Comparison of ENCODE assay signal across 10 cellular contexts in genomic region chr15:62444104-62445027, GRCh38. TPM values are rescaled to one million over a fixed set of nuclear protein-coding genes. Genes with fewer than 3 reads are reported as not detected.
A peak's percentile ranks its signal among the peaks of the same experiment; 100 is the strongest.
DNase-seq lines count a peak whose midpoint lies in the region; ATAC-seq and TF ChIP-seq lines count a peak whose summit lies in the region.
"Had no signal": no experiment of that assay in that cellular context is flagged by ENCODE, and none has a peak within 500 bp of the region (broad histone marks: within the 10 kb centered on the region; RNA-seq: fewer than 3 reads in every experiment).

No MANE protein-coding gene starts in this region.

- H3K9me3 ChIP-seq in skeletal muscle tissue (ENCODE audit: control insufficient read depth in 3 of 3, low read length in 3 of 3) (no peaks in the 10 kb centered on the region), testis (no peaks in the 10 kb centered on the region)
- H3K9me3 ChIP-seq: adrenal gland had no signal

- no peak for TF ChIP-seq CTCF in foreskin fibroblast (IDR thresholded peaks at IDR 0.05; ENCODE audit: low read depth, low read length)
- no peak for TF ChIP-seq CTCF in testis (IDR thresholded peaks at IDR 0.05)

- H3K4me1 ChIP-seq in skeletal muscle tissue (ENCODE audit: control insufficient read depth in 3 of 3, insufficient read depth in 3 of 3, low read length in 3 of 3) (peaks cover 26 to 62% (median 40%) of the 10 kb centered on the region in 3 donors), testis (peaks cover 9% of the 10 kb centered on the region)

- H3K27me3 ChIP-seq in skeletal muscle tissue (ENCODE audit: control insufficient read depth in 3 of 3, insufficient read depth in 3 of 3, low read length in 3 of 3) (no peaks in the 10 kb centered on the region), testis (no peaks in the 10 kb centered on the region)
- H3K27me3 ChIP-seq: adrenal gland had no signal

- TF ChIP-seq POLR2A in testis (IDR thresholded peaks at IDR 0.05) = no peak

- no peaks in the 10 kb centered on the region for H3K36me3 ChIP-seq in skeletal muscle tissue (ENCODE audit: control insufficient read depth in 3 of 3, insufficient read depth in 3 of 3, low read length in 3 of 3)
- no peaks in the 10 kb centered on the region for H3K36me3 ChIP-seq in testis (ENCODE audit: low read depth, missing control alignments)
- H3K36me3 ChIP-seq: adrenal gland had no signal

- H3K9ac ChIP-seq in skeletal muscle tissue (ENCODE audit: low read depth in 1 of 3, low read length in 3 of 3) = peak overlapping the region in 1 of 3 donors; percentile 22

- H3K4me3 ChIP-seq in foreskin fibroblast (ENCODE audit: low read depth in 1 of 2, low read length in 2 of 2) (no peak overlapping the region), skeletal muscle tissue (ENCODE audit: low read length in 3 of 3) (no peak overlapping the region), testis (no peak overlapping the region)
- H3K4me3 ChIP-seq: adrenal gland had no signal

- WGBS in testis, 2 donors = 93 to 96% methylated on average over 8 of the region's 8 CpGs

- intact Hi-C loops in testis (cut with DNase I; ENCODE audit: low total_unique reads) = no loop called here

- peak; percentile 96 for ATAC-seq in SK-N-SH treated with all-trans-retinoic acid at 6 μM for 48 hours
- no peak for ATAC-seq in GM19463 (IDR thresholded peaks at IDR 0.05; ENCODE audit: unreplicated experiment)

- H3K27ac ChIP-seq in skeletal muscle tissue (ENCODE audit: low read depth, low read length) = peak overlapping the region; percentile 50
- H3K27ac ChIP-seq in testis = no peak overlapping the region
- H3K27ac ChIP-seq: adrenal gland had no signal

- DNase-seq in H4 (ENCODE audit: low spot score) (peak; percentile 70), foreskin fibroblast (peak; percentile 96 to 97), testis (no peak)
- DNase-seq in activated CD8-positive, alpha-beta memory T cell treated with anti-CD3 and anti-CD28 coated beads for 24 hours = no peak
- DNase-seq: activated B cell treated with CpG ODN at 0.5 μM for 24 hours, adrenal gland, NCI-H446 had no signal

TF ChIP-seq in SK-N-SH treated with all-trans-retinoic acid at 6 μM for 48 hours, 23 proteins besides CTCF, POLR2A, EP300 and RAD21:
- no peak for TF ChIP-seq OSR1 (CRISPR knock-in tag; IDR thresholded peaks at IDR 0.05)
- no peak for TF ChIP-seq ZNF565 (CRISPR knock-in tag; conservative IDR thresholded peaks at IDR 0.05; ENCODE audit: low read depth)
- no peak for TF ChIP-seq TOX (CRISPR knock-in tag; IDR thresholded peaks at IDR 0.05; ENCODE audit: borderline replicate concordance)
- TF ChIP-seq ESRRG (CRISPR knock-in tag; IDR thresholded peaks at IDR 0.05) = no peak
- TF ChIP-seq BACH2 (CRISPR knock-in tag; IDR thresholded peaks at IDR 0.05; ENCODE audit: borderline replicate concordance) = no peak
- no peak for TF ChIP-seq ZNF8 (CRISPR knock-in tag; IDR thresholded peaks at IDR 0.05)
- TF ChIP-seq TCF4 (CRISPR knock-in tag; IDR thresholded peaks at IDR 0.05; ENCODE audit: borderline replicate concordance) = no peak
- TF ChIP-seq ISL1 (CRISPR knock-in tag; IDR thresholded peaks at IDR 0.05) = no peak
- TF ChIP-seq, protein P1, sequence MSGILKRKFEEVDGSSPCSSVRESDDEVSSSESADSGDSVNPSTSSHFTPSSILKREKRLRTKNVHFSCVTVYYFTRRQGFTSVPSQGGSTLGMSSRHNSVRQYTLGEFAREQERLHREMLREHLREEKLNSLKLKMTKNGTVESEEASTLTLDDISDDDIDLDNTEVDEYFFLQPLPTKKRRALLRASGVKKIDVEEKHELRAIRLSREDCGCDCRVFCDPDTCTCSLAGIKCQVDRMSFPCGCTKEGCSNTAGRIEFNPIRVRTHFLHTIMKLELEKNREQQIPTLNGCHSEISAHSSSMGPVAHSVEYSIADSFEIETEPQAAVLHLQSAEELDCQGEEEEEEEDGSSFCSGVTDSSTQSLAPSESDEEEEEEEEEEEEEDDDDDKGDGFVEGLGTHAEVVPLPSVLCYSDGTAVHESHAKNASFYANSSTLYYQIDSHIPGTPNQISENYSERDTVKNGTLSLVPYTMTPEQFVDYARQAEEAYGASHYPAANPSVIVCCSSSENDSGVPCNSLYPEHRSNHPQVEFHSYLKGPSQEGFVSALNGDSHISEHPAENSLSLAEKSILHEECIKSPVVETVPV (CRISPR knock-in tag; IDR thresholded peaks at IDR 0.05) = no peak
- no peak for TF ChIP-seq PPARA (CRISPR knock-in tag; IDR thresholded peaks at IDR 0.05; ENCODE audit: borderline replicate concordance)

RNA-seq across cellular contexts. Expression of gene TLN2, which starts 54.0 kb away (rescaled TPM):
- total RNA-seq in H4 (2014; rRNA removed; shearing (Covaris generic)) = 2.7 and 4.1 TPM in 2 replicates
- total RNA-seq in skeletal muscle tissue (89.2 TPM), testis (10 to 100 TPM; 27.8 to 30.8 TPM)
- 17.1 TPM for polyA plus RNA-seq in testis (ENCODE audit: insufficient read depth, low read depth, low replicate concordance)

Comparison
In these comparisons a context has a peak if more than half of its experiments do, and no peak if none do; other contexts are left out.
1. DNase-seq: peak in H4 (single experiment) and foreskin fibroblast (2 of 2); none in testis (single experiment) and activated CD8-positive, alpha-beta memory T cell treated with anti-CD3 and anti-CD28 coated beads for 24 hours (single experiment).